Comparison of ENCODE assay signal across 1 cellular context in the genomic region with DNA sequence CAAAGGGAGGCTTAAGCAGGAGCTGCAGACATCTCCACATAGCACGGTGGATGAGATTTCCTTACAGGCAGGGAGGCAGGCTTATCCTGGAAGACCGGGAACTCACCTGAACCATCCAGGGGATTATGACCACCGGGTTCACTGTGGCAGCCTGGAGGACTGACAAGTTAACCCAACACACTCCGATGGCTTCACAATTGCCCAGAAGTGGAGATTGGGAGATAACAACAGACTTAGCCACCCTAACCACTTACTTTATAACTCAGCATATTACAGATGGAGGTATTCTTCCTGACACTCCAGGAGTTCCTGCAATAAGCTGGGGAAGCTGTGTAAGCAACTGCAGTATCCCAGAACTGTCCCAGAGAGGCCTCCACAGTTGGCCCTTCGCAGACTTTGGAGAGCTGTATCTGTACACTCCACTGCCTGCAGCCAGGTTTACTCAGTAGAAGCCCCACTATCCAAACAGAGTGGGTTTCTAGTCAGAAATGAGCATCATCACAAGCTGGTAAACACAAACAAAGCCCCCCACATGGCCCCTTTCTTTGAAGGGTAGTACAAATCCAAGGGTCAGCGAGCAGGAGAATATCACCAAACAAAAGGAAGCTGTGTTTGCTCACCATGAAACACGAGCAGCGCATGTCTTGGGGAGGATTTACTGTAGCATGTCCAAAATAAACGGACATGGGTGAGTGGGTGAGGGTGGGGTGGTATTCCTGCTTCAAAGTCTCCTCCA.
TF ChIP-seq lines count a peak whose summit lies in the region.

No MANE protein-coding gene starts in this region.

TF ChIP-seq in SK-N-SH, 30 proteins besides CTCF, POLR2A, EP300 and RAD21:
- TF ChIP-seq, protein P1, sequence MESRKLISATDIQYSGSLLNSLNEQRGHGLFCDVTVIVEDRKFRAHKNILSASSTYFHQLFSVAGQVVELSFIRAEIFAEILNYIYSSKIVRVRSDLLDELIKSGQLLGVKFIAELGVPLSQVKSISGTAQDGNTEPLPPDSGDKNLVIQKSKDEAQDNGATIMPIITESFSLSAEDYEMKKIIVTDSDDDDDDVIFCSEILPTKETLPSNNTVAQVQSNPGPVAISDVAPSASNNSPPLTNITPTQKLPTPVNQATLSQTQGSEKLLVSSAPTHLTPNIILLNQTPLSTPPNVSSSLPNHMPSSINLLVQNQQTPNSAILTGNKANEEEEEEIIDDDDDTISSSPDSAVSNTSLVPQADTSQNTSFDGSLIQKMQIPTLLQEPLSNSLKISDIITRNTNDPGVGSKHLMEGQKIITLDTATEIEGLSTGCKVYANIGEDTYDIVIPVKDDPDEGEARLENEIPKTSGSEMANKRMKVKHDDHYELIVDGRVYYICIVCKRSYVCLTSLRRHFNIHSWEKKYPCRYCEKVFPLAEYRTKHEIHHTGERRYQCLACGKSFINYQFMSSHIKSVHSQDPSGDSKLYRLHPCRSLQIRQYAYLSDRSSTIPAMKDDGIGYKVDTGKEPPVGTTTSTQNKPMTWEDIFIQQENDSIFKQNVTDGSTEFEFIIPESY (IDR thresholded peaks at IDR 0.05; ENCODE audit: borderline replicate concordance, low read depth): no peak
- TF ChIP-seq FOXJ3 (CRISPR knock-in tag; IDR thresholded peaks at IDR 0.05) (no peak), MEF2A (IDR thresholded peaks at IDR 0.05; ENCODE audit: borderline replicate concordance, low read depth) (no peak), RXRA (IDR thresholded peaks at IDR 0.05; ENCODE audit: borderline replicate concordance, low read depth) (no peak), ELF1 (IDR thresholded peaks at IDR 0.05) (no peak), FOSL2 (IDR thresholded peaks at IDR 0.05; ENCODE audit: borderline replicate concordance, low read depth) (no peak)
